In the genomic region with DNA sequence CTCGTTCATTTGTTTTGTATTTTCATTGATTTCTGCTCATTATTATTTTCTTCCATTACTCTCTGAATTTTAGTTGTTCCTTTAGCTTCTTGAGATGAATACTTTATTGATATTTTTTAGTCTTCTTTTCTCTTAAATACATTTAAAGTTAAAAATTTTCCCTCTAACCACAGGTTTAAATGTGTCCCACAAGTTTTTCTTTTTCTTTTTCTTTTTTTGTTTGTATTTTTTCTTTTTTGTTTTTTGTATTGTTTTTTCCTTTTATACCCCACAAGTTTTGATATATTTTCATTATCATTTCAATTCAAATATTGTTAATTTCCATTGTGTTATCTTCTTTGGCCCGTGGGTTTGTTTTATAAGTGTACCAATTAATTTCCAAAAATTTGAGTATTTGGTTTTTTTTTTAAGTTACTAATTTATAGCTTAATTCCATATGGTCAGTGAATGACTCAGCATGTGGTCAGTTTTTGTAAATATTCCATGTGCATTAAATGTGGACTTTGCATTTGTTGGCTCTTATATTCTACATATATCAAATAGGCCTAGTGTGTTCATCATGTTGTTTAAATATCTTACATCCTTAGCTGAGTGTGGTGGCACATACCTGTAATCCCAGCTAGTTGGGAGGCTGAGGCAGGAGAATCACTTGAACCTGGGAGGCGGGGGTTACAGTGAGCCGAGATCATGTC, we compare ENCODE assay signal across 18 cellular contexts. TPM values are rescaled to one million over a fixed set of nuclear protein-coding genes. Genes with fewer than 3 reads are reported as not detected.
A peak's percentile ranks its signal among the peaks of the same experiment; 100 is the strongest.
DNase-seq lines count a peak whose midpoint lies in the region; ATAC-seq, FAIRE-seq and TF ChIP-seq lines count a peak whose summit lies in the region.
"Had no signal": no experiment of that assay in that cellular context is flagged by ENCODE, and none has a peak within 500 bp of the region (broad histone marks: within the 10 kb centered on the region; RNA-seq: fewer than 3 reads in every experiment).

No MANE protein-coding gene starts in this region.

- no peak for TF ChIP-seq POLR2A in HepG2 (IDR thresholded peaks at IDR 0.05; ENCODE audit: insufficient read depth in 1 of 2, low read depth in 2 of 2, low read length in 2 of 2)
- TF ChIP-seq POLR2A in right lobe of liver (IDR thresholded peaks at IDR 0.05): no peak

- FAIRE-seq in HepG2 (lab: Jason Lieb, UNC): no peak

- 95% methylated on average over 4 of the region's 4 CpGs for WGBS in HepG2 (ENCODE audit: low lambda C conversion rate)
- 83% methylated on average over 4 of the region's 4 CpGs for WGBS in right lobe of liver (ENCODE audit: insufficient coverage, low coverage, low lambda C conversion rate, missing lambda C conversion rate)

- H3K9me3 ChIP-seq in HepG2 (ENCODE audit: low read length): no peaks in the 10 kb centered on the region
- no peaks in the 10 kb centered on the region for H3K9me3 ChIP-seq in right lobe of liver
- no peaks in the 10 kb centered on the region for H3K9me3 ChIP-seq in Panc1 (ENCODE audit: control insufficient read depth, insufficient read depth, low read depth, low read length)
- H3K9me3 ChIP-seq in fibroblast of lung (ENCODE audit: control insufficient read depth, insufficient read depth, low read depth, low read length): no peaks in the 10 kb centered on the region
- H3K9me3 ChIP-seq in MG63: no peaks in the 10 kb centered on the region
- H3K9me3 ChIP-seq: neutrophil had no signal

- H3K9ac ChIP-seq in HepG2 (ENCODE audit: insufficient read depth, low read depth, low read length) (no peak overlapping the region), fibroblast of lung (ENCODE audit: insufficient read depth, low read length) (no peak overlapping the region)

- CTCF ChIA-PET in HepG2 (lab: Yijun Ruan, JAX; ENCODE audit: low intra/inter-chr PET ratio, low total read pairs) (no interaction called here), Panc1 (lab: Charles Lee) (interaction anchor here (0.7 kb wide), 1 partner anchor 361 kb away, joined by 3 read pairs; no protein-coding TSS in a partner anchor)

- peak overlapping the region; percentile 7 for H2AFZ ChIP-seq in HepG2 (ENCODE audit: low read length)
- peak overlapping the region; percentile 23 for H2AFZ ChIP-seq in fibroblast of lung (ENCODE audit: low read length)

- H3K4me1 ChIP-seq in HepG2 (ENCODE audit: insufficient read depth, low read length) (peaks cover 15% of the 10 kb centered on the region), right lobe of liver (no peaks in the 10 kb centered on the region), Panc1 (ENCODE audit: control insufficient read depth, insufficient read depth, low read length) (peaks cover 8% of the 10 kb centered on the region; the same call in 1 of the 2 replicates), fibroblast of lung (ENCODE audit: control insufficient read depth, extremely low read depth, insufficient read depth, low read length) (peaks cover 8% of the 10 kb centered on the region)
- H3K4me1 ChIP-seq: sigmoid colon had no signal

- POLR2A ChIA-PET in HepG2 (lab: Yijun Ruan, JAX): interaction anchor here (1.1 to 1.4 kb wide), 2 partner anchors 17 to 18 kb away, joined by 3 to 5 read pairs; no protein-coding TSS in a partner anchor
- POLR2A ChIA-PET in Panc1 (lab: Charles Lee): interaction anchor here (0.8 kb wide), 1 partner anchor 17 kb away, joined by 3 read pairs; no protein-coding TSS in a partner anchor

- TF ChIP-seq EP300 in HepG2 (IDR thresholded peaks at IDR 0.05; ENCODE audit: low read depth in 2 of 2, low read length in 2 of 2) (no peak), HepG2 (CRISPR knock-in tag; IDR thresholded peaks at IDR 0.05; ENCODE audit: borderline replicate concordance) (no peak)

- DNase-seq in HepG2 (ENCODE audit: low spot score): peak; percentile 49
- DNase-seq in right lobe of liver: no peak
- no peak for DNase-seq in Panc1 (ENCODE audit: low read depth, low spot score)
- peak in 1 of 2 donors; percentile 69 for DNase-seq in fibroblast of lung (ENCODE audit: low read depth in 2 of 2)
- DNase-seq in CD1c-positive myeloid dendritic cell (ENCODE audit: extremely low spot score): no peak
- DNase-seq in SIG-M5 treated with dmso at 0.1 percent for 504 hours (lab: John Stamatoyannopoulos, UW; ENCODE audit: unreplicated experiment): no peak
- no peak for DNase-seq in MG63
- no peak for DNase-seq in Ammon's horn (ENCODE audit: low spot score)
- DNase-seq: activated B cell treated with CpG ODN at 0.5 μM for 24 hours; activated naive CD4-positive, alpha-beta T cell; DMS 273 treated with DMSO at 0.1 percent for 48 hours; hippocampal formation; NCI-H2081; sigmoid colon; stimulated activated CD4-positive, alpha-beta T cell treated with anti-CD3 and anti-CD28 coated beads, Interleukin-4, amount 100 ng/mL, for 1 hour; T-helper 1 cell had no signal

- intact Hi-C loops in HepG2 (cut with micrococcal nuclease; ENCODE audit: unreplicated experiment): no loop called here
- intact Hi-C loops in right lobe of liver (cut with DNase I): no loop called here
- intact Hi-C loops in Panc1 (cut with micrococcal nuclease; ENCODE audit: unreplicated experiment): no loop called here

- TF ChIP-seq RAD21 in HepG2 (CRISPR knock-in tag; IDR thresholded peaks at IDR 0.05): no peak

- TF ChIP-seq CTCF in HepG2 (CRISPR knock-in tag; IDR thresholded peaks at IDR 0.05) (no peak), right lobe of liver (IDR thresholded peaks at IDR 0.05) (no peak), Panc1 (IDR thresholded peaks at IDR 0.05) (no peak), fibroblast of lung (conservative IDR thresholded peaks at IDR 0.05 in 1 of 2, IDR thresholded peaks at IDR 0.05 in 1 of 2; ENCODE audit: low read depth in 1 of 2, low read length in 2 of 2) (no peak)

- H3K27me3 ChIP-seq in HepG2 (ENCODE audit: control insufficient read depth in 1 of 2, insufficient read depth in 2 of 2, low read length in 2 of 2) (no peaks in the 10 kb centered on the region), right lobe of liver (no peaks in the 10 kb centered on the region), Panc1 (ENCODE audit: control insufficient read depth, insufficient read depth, low read length) (no peaks in the 10 kb centered on the region), fibroblast of lung (ENCODE audit: control insufficient read depth, insufficient read depth, low read length) (no peaks in the 10 kb centered on the region), MG63 (no peaks in the 10 kb centered on the region)
- H3K27me3 ChIP-seq: neutrophil, sigmoid colon had no signal

- H3K4me3 ChIP-seq in HepG2 (replicated peaks in 1 of 3; ENCODE audit: insufficient read depth in 1 of 3, low read depth in 2 of 3, low read length in 3 of 3): no peak overlapping the region
- H3K4me3 ChIP-seq in right lobe of liver: no peak overlapping the region
- H3K4me3 ChIP-seq in Panc1 (ENCODE audit: low read depth in 2 of 2, low read length in 2 of 2): no peak overlapping the region
- H3K4me3 ChIP-seq in fibroblast of lung (replicated peaks in 1 of 4; ENCODE audit: control extremely low read depth in 1 of 4, insufficient read depth in 1 of 4, low read depth in 3 of 4, low read length in 4 of 4): peak overlapping the region in 1 of 4 experiments; percentile 19
- H3K4me3 ChIP-seq in MG63: no peak overlapping the region
- H3K4me3 ChIP-seq: sigmoid colon, thoracic aorta had no signal

- peaks cover 13 to 32% of the 10 kb centered on the region in 2 experiments for H3K36me3 ChIP-seq in HepG2 (replicated peaks in 1 of 2; ENCODE audit: control insufficient read depth in 1 of 2, insufficient read depth in 2 of 2, low read length in 2 of 2)
- peaks cover 0 to 2% (median 0%) of the 10 kb centered on the region in 4 donors for H3K36me3 ChIP-seq in right lobe of liver
- H3K36me3 ChIP-seq in Panc1 (ENCODE audit: control insufficient read depth, insufficient read depth, low read length): no peaks in the 10 kb centered on the region
- no peaks in the 10 kb centered on the region for H3K36me3 ChIP-seq in fibroblast of lung (ENCODE audit: control insufficient read depth, insufficient read depth, low read length)
- H3K36me3 ChIP-seq in MG63: peaks cover 30% of the 10 kb centered on the region
- H3K36me3 ChIP-seq: sigmoid colon, thoracic aorta had no signal

- H3K79me2 ChIP-seq in HepG2 (ENCODE audit: insufficient read depth, low read length) (peaks cover 73% of the 10 kb centered on the region), fibroblast of lung (ENCODE audit: control insufficient read depth, insufficient read depth, low read length) (peaks cover 76% of the 10 kb centered on the region)

- ATAC-seq in HepG2 (peak; percentile 41; the same call in 2 of the 3 replicates), right lobe of liver (no peak), Panc1 (no peak)

- in situ Hi-C loops in HepG2 (cut with HindIII; ENCODE audit: extremely low pct_ligation_motif_present, low pct_unique_long_range_greater_than_20kb): no loop called here
- in situ Hi-C loops in Panc1 (cut with HindIII; ENCODE audit: low pct_unique_long_range_greater_than_20kb, low sequenced_read_pairs): no loop called here

- H4K20me1 ChIP-seq in HepG2 (ENCODE audit: insufficient read depth, low read length) (no peaks in the 10 kb centered on the region), fibroblast of lung (ENCODE audit: control insufficient read depth, extremely low read depth, insufficient read depth, low read length) (no peaks in the 10 kb centered on the region)

- H3K4me2 ChIP-seq in HepG2 (ENCODE audit: low read depth, low read length) (no peak overlapping the region; the same call in 1 of the 2 replicates), fibroblast of lung (ENCODE audit: extremely low read depth, insufficient read depth, low read length) (peak overlapping the region; percentile 71)

- BruUV-seq in HepG2 (replicated peaks; lab: Mats Ljungman, UMichigan): no TSS peak
- TSS peak; percentile 33 for BruUV-seq in Panc1 (replicated peaks; lab: Mats Ljungman, UMichigan)

- H3K27ac ChIP-seq in HepG2 (ENCODE audit: extremely low read length, insufficient read depth, low read length) (peak overlapping the region; percentile 43), right lobe of liver (no peak overlapping the region), Panc1 (ENCODE audit: low read length) (peak overlapping the region; percentile 18; the same call in 1 of the 2 replicates), fibroblast of lung (ENCODE audit: insufficient read depth, low read length) (peak overlapping the region; percentile 47)
- H3K27ac ChIP-seq: neutrophil, sigmoid colon, thoracic aorta had no signal

RNA-seq across cellular contexts. Expression of a gene that starts 16.2 kb away (rescaled TPM):
- total RNA-seq in HepG2 (2016; rRNA removed; fragmentation: Illumina TruSeq; extraction: Trizol) (35.5 and 41.4 TPM in 2 replicates), right lobe of liver (1 to 10 TPM; 1.6 to 6.0 (median 3.1) TPM), Panc1 (2021; ENCODE audit: unreplicated experiment) (39.3 TPM), fibroblast of lung (3.3 and 9.1 TPM in 2 replicates)
- 8.3 and 11.5 TPM in 2 replicates for total RNA-seq in HepG2 (2016; cell fraction: cytosol; rRNA removed; fragmentation: Illumina TruSeq; extraction: Trizol; ENCODE audit: low read depth)
- 35.8 and 39.7 TPM in 2 replicates for total RNA-seq in HepG2 (2016; cell fraction: insoluble cytoplasmic fraction; rRNA removed; fragmentation: Illumina TruSeq; extraction: Trizol)
- total RNA-seq in HepG2 (2016; cell fraction: membrane; rRNA removed; fragmentation: Illumina TruSeq; extraction: Trizol): 17.2 and 19.2 TPM in 2 replicates
- total RNA-seq in HepG2 (2016; cell fraction: nucleus; rRNA removed; fragmentation: Illumina TruSeq; extraction: Trizol): 37.7 and 41.8 TPM in 2 replicates
- polyA plus RNA-seq in HepG2 (2011; rRNA removed) (15.0 and 19.7 TPM in 2 replicates), fibroblast of lung (12.7 and 31.8 TPM in 2 replicates)
- 11.4 and 14.1 TPM in 2 replicates for polyA plus RNA-seq in HepG2 (2011; cell fraction: cytosol; rRNA removed)
- 21.1 and 29.9 TPM in 2 replicates for polyA plus RNA-seq in HepG2 (2011; cell fraction: nucleus; rRNA removed)
- 7.0 and 12.0 TPM in 2 replicates for polyA plus RNA-seq in HepG2 (2012)
- polyA plus RNA-seq in HepG2 (2016; cell fraction: cytosol; fragmentation: Illumina TruSeq; extraction: Trizol; ENCODE audit: low read depth): 4.1 and 8.1 TPM in 2 replicates
- 36.7 and 40.3 TPM in 2 replicates for polyA plus RNA-seq in HepG2 (2016; cell fraction: insoluble cytoplasmic fraction; fragmentation: Illumina TruSeq; extraction: Trizol; ENCODE audit: low read depth)
- polyA plus RNA-seq in HepG2 (2016; cell fraction: membrane; fragmentation: Illumina TruSeq; extraction: Trizol; ENCODE audit: low read depth): 11.8 and 13.7 TPM in 2 replicates
- 53.5 and 60.4 TPM in 2 replicates for polyA plus RNA-seq in HepG2 (2016; cell fraction: nucleus; fragmentation: Illumina TruSeq; extraction: Trizol; ENCODE audit: insufficient read depth, low read depth)
- polyA minus RNA-seq in HepG2 (2011; rRNA and poly(A)+ RNA removed; ENCODE audit: low replicate concordance): 43.4 and 73.1 TPM in 2 replicates
- polyA minus RNA-seq in HepG2 (2011; cell fraction: cytosol; rRNA and poly(A)+ RNA removed): 7.8 and 14.2 TPM in 2 replicates
- 38.0 and 52.5 TPM in 2 replicates for polyA minus RNA-seq in HepG2 (2011; cell fraction: nucleus; rRNA and poly(A)+ RNA removed)
- polyA plus RNA-seq in Panc1 (2012; ENCODE audit: insufficient read length): 14.0 TPM
- 12.1 and 26.3 TPM in 2 replicates for polyA plus RNA-seq in fibroblast of lung (2012)
- polyA minus RNA-seq in fibroblast of lung (ENCODE audit: low replicate concordance): 35.2 and 53.6 TPM in 2 replicates
- total RNA-seq in MG63 (2014; rRNA removed; shearing (Covaris generic); ENCODE audit: low replicate concordance): 18.3 and 25.5 TPM in 2 replicates

RNA-seq across cellular contexts. Expression of a gene that starts 16.3 kb away (rescaled TPM):
- 69.1 and 72.6 TPM in 2 replicates for total RNA-seq in HepG2 (2016; rRNA removed; fragmentation: Illumina TruSeq; extraction: Trizol)
- 60.4 and 67.3 TPM in 2 replicates for total RNA-seq in HepG2 (2016; cell fraction: cytosol; rRNA removed; fragmentation: Illumina TruSeq; extraction: Trizol; ENCODE audit: low read depth)
- 72.7 and 87.7 TPM in 2 replicates for total RNA-seq in HepG2 (2016; cell fraction: insoluble cytoplasmic fraction; rRNA removed; fragmentation: Illumina TruSeq; extraction: Trizol)
- 94.1 and 99.1 TPM in 2 replicates for total RNA-seq in HepG2 (2016; cell fraction: membrane; rRNA removed; fragmentation: Illumina TruSeq; extraction: Trizol)
- total RNA-seq in HepG2 (2016; cell fraction: nucleus; rRNA removed; fragmentation: Illumina TruSeq; extraction: Trizol): 23.3 and 24.3 TPM in 2 replicates
- 75.4 and 90.8 TPM in 2 replicates for polyA plus RNA-seq in HepG2 (2011; rRNA removed)
- 56.6 and 90.9 TPM in 2 replicates for polyA plus RNA-seq in HepG2 (2011; cell fraction: cytosol; rRNA removed)
- 25.2 and 28.1 TPM in 2 replicates for polyA plus RNA-seq in HepG2 (2011; cell fraction: nucleus; rRNA removed)
- polyA plus RNA-seq in HepG2 (2012): 66.4 and 75.5 TPM in 2 replicates
- 77.6 and 78.5 TPM in 2 replicates for polyA plus RNA-seq in HepG2 (2016; cell fraction: cytosol; fragmentation: Illumina TruSeq; extraction: Trizol; ENCODE audit: low read depth)
- polyA plus RNA-seq in HepG2 (2016; cell fraction: insoluble cytoplasmic fraction; fragmentation: Illumina TruSeq; extraction: Trizol; ENCODE audit: low read depth): 76.5 and 83.9 TPM in 2 replicates
- 88.1 and 94.4 TPM in 2 replicates for polyA plus RNA-seq in HepG2 (2016; cell fraction: membrane; fragmentation: Illumina TruSeq; extraction: Trizol; ENCODE audit: low read depth)
- 51.1 and 58.4 TPM in 2 replicates for polyA plus RNA-seq in HepG2 (2016; cell fraction: nucleus; fragmentation: Illumina TruSeq; extraction: Trizol; ENCODE audit: insufficient read depth, low read depth)
- polyA minus RNA-seq in HepG2 (2011; rRNA and poly(A)+ RNA removed; ENCODE audit: low replicate concordance): 41.5 and 57.2 TPM in 2 replicates
- polyA minus RNA-seq in HepG2 (2011; cell fraction: cytosol; rRNA and poly(A)+ RNA removed): 8.2 and 15.7 TPM in 2 replicates
- polyA minus RNA-seq in HepG2 (2011; cell fraction: nucleus; rRNA and poly(A)+ RNA removed): 25.1 and 28.7 TPM in 2 replicates
- 10 to 100 TPM; 10.1 to 16.4 (median 15.3) TPM for total RNA-seq in right lobe of liver
- 55.1 TPM for total RNA-seq in Panc1 (2021; ENCODE audit: unreplicated experiment)
- 62.3 TPM for polyA plus RNA-seq in Panc1 (2012; ENCODE audit: insufficient read length)
- 23.6 and 29.9 TPM in 2 replicates for total RNA-seq in fibroblast of lung
- 22.5 and 26.3 TPM in 2 replicates for polyA plus RNA-seq in fibroblast of lung
- polyA plus RNA-seq in fibroblast of lung (2012): 65.7 and 78.8 TPM in 2 replicates
- 5.6 and 26.7 TPM in 2 replicates for polyA minus RNA-seq in fibroblast of lung (ENCODE audit: low replicate concordance)
- total RNA-seq in MG63 (2014; rRNA removed; shearing (Covaris generic); ENCODE audit: low replicate concordance): 28.6 and 32.1 TPM in 2 replicates

Comparison
In these comparisons a context has a peak if more than half of its experiments do, and no peak if none do; other contexts are left out.
1. H3K27ac ChIP-seq: peak in HepG2 (single experiment), Panc1 (single experiment) and fibroblast of lung (single experiment); none in right lobe of liver (0 of 3).